In the genomic region with DNA sequence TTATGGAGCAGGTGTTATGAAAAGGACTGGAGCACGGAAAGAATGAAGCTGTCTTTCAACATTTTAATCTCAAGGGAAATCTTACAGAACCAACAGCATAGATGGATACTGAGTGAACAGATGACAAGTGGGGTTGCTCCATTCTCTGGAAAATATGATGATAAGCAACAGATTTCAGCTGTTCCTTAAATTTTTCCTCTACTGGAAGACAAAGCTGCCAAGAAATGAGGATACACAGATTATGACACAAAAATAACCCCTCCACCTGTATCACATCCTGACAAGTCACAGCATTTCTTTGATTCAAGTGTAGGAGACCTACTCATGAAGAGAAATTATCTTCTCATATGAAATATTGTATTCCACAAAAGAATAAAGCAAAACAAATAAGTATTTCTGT, we compare ENCODE assay signal across 16 cellular contexts.
"Had no signal": no experiment of that assay in that cellular context is flagged by ENCODE, and none has a peak within 500 bp of the region (broad histone marks: within the 10 kb centered on the region; RNA-seq: fewer than 3 reads in every experiment).

No MANE protein-coding gene starts in this region.

- H3K4me1 Mint-ChIP-seq: activated naive CD8-positive, alpha-beta T cell treated with anti-CD3 and anti-CD28 coated beads for 36 hours; central memory CD8-positive, alpha-beta T cell; immature natural killer cell had no signal

- DNase-seq: activated CD4-positive, alpha-beta memory T cell treated with anti-CD3 and anti-CD28 coated beads for 36 hours; activated CD4-positive, alpha-beta T cell treated with anti-CD3 and anti-CD28 coated beads for 4 hours; activated CD4-positive, CD25-positive, alpha-beta regulatory T cell; activated naive CD4-positive, alpha-beta T cell treated with Interleukin-2 at 50 U/mL for 16 hours; activated naive CD8-positive, alpha-beta T cell treated with anti-CD3 and anti-CD28 coated beads for 36 hours; activated T-cell treated with anti-CD3 and anti-CD28 coated beads, Interleukin-2, amount 50 U/mL, for 48 hours; effector memory CD4-positive, alpha-beta T cell; foreskin keratinocyte; immature natural killer cell; left lung; naive thymus-derived CD8-positive, alpha-beta T cell; stimulated activated CD4-positive, alpha-beta T cell treated with anti-CD3 and anti-CD28 coated beads, Interleukin-4, amount 100 ng/mL, for 1 hour; stimulated activated naive CD4-positive, alpha-beta T cell treated with Interleukin-2 at 50 U/mL for 16 hours had no signal

- ATAC-seq: foreskin keratinocyte; left lung; naive thymus-derived CD8-positive, alpha-beta T cell; sciatic nerve had no signal

- H3K4me3 Mint-ChIP-seq: activated CD4-positive, alpha-beta memory T cell treated with anti-CD3 and anti-CD28 coated beads for 36 hours; activated naive CD8-positive, alpha-beta T cell treated with anti-CD3 and anti-CD28 coated beads for 36 hours; central memory CD8-positive, alpha-beta T cell; immature natural killer cell; naive thymus-derived CD8-positive, alpha-beta T cell; type B pancreatic cell had no signal

- H3K36me3 Mint-ChIP-seq: activated CD4-positive, alpha-beta memory T cell treated with anti-CD3 and anti-CD28 coated beads for 36 hours; activated naive CD8-positive, alpha-beta T cell treated with anti-CD3 and anti-CD28 coated beads for 36 hours; immature natural killer cell; naive thymus-derived CD8-positive, alpha-beta T cell; type B pancreatic cell had no signal

- H3K27me3 Mint-ChIP-seq: type B pancreatic cell had no signal

- H3K27ac Mint-ChIP-seq: activated CD4-positive, alpha-beta memory T cell treated with anti-CD3 and anti-CD28 coated beads for 36 hours; activated naive CD8-positive, alpha-beta T cell treated with anti-CD3 and anti-CD28 coated beads for 36 hours; immature natural killer cell; naive thymus-derived CD8-positive, alpha-beta T cell; type B pancreatic cell had no signal

- H3K9me3 Mint-ChIP-seq: activated CD4-positive, alpha-beta memory T cell treated with anti-CD3 and anti-CD28 coated beads for 36 hours; activated naive CD8-positive, alpha-beta T cell treated with anti-CD3 and anti-CD28 coated beads for 36 hours; central memory CD8-positive, alpha-beta T cell; immature natural killer cell; naive thymus-derived CD8-positive, alpha-beta T cell; type B pancreatic cell had no signal
